In genomic region chr3:149547954-149548728, GRCh38 we compare ENCODE assay signal across 11 cellular contexts.
DNase-seq lines count a peak whose midpoint lies in the region; ATAC-seq and TF ChIP-seq lines count a peak whose summit lies in the region.
"Had no signal": no experiment of that assay in that cellular context is flagged by ENCODE, and none has a peak within 500 bp of the region (broad histone marks: within the 10 kb centered on the region; RNA-seq: fewer than 3 reads in every experiment).

No MANE protein-coding gene starts in this region.

- no peaks in the 10 kb centered on the region for H3K27me3 Mint-ChIP-seq in mesothelial cell of epicardium (ENCODE audit: low read depth)
- peaks cover 0 to 1% (median 0%) of the 10 kb centered on the region in 3 donors for H3K27me3 Mint-ChIP-seq in immature natural killer cell (ENCODE audit: low read depth in 3 of 3)

- no peaks in the 10 kb centered on the region for H3K9me3 Mint-ChIP-seq in mesothelial cell of epicardium
- no peaks in the 10 kb centered on the region for H3K9me3 Mint-ChIP-seq in immature natural killer cell

- peaks cover 39% of the 10 kb centered on the region for H3K4me1 Mint-ChIP-seq in mesothelial cell of epicardium
- no peaks in the 10 kb centered on the region for H3K4me1 Mint-ChIP-seq in immature natural killer cell

- in situ Hi-C loops in GM13977 (cut with MboI; ENCODE audit: low pct_unique_long_range_greater_than_20kb, low sequenced_read_pairs, unreplicated experiment) = no loop called here

- TF ChIP-seq CTCF in mesothelial cell of epicardium (IDR thresholded peaks at IDR 0.05; ENCODE audit: unreplicated experiment) (no peak), GM13977 (IDR thresholded peaks at IDR 0.05; ENCODE audit: extremely low read depth, insufficient read depth, missing control alignments) (no peak)

- ATAC-seq in HG02885 (IDR thresholded peaks at IDR 0.05; ENCODE audit: poor library complexity, unreplicated experiment) = no peak

- peaks cover 33% of the 10 kb centered on the region for H3K4me1 ChIP-seq in ACC112 (ENCODE audit: control insufficient read depth, insufficient read depth, low read length, unreplicated experiment)
- H3K4me1 ChIP-seq: BE2C had no signal

- H3K27ac ChIP-seq in ACC112 (ENCODE audit: low read depth, low read length) = peak overlapping the region; percentile 95
- H3K27ac ChIP-seq in epithelial cell of prostate = peak overlapping the region; percentile 35

- peak overlapping the region; percentile 60 for H3K4me3 ChIP-seq in ACC112 (ENCODE audit: low read depth, low read length)

- DNase-seq in NCI-H446 treated with DMSO at 0.1 percent for 48 hours (lab: John Stamatoyannopoulos, UW) = peak; percentile 72
- DNase-seq in epithelial cell of prostate (ENCODE audit: low read depth, low spot score) = no peak
- DNase-seq in mesothelial cell of epicardium (ENCODE audit: low spot score in 2 of 2, unreplicated experiment in 2 of 2) = no peak
- no peak for DNase-seq in GM13977 (ENCODE audit: low spot score)
- DNase-seq in immature natural killer cell = no peak
- no peak for DNase-seq in ecto neural progenitor cell (ENCODE audit: low spot score)
- DNase-seq: BE2C; effector memory CD4-positive, alpha-beta T cell; KG1 had no signal

- no peaks in the 10 kb centered on the region for H3K36me3 Mint-ChIP-seq in mesothelial cell of epicardium
- H3K36me3 Mint-ChIP-seq in immature natural killer cell = no peaks in the 10 kb centered on the region

- peak overlapping the region; percentile 4 for H2AFZ ChIP-seq in ACC112 (ENCODE audit: low read length, unreplicated experiment)

- H3K36me3 ChIP-seq in ACC112 (ENCODE audit: insufficient read depth, low read length) = 0 out of 2 replicates have a peak, but pooled peaks cover 17% of the 10 kb centered on the region
- H3K36me3 ChIP-seq: BE2C had no signal

- H3K27ac Mint-ChIP-seq in mesothelial cell of epicardium (peak overlapping the region; percentile 87), immature natural killer cell (no peak overlapping the region)

- no peaks in the 10 kb centered on the region for H3K27me3 ChIP-seq in ACC112 (ENCODE audit: insufficient read depth, low read length)
- H3K27me3 ChIP-seq: BE2C had no signal

- H3K79me2 ChIP-seq in ACC112 (ENCODE audit: control insufficient read depth, insufficient read depth, low read length, unreplicated experiment) = peaks cover 40% of the 10 kb centered on the region

- H3K4me3 Mint-ChIP-seq in mesothelial cell of epicardium = no peak overlapping the region
- no peak overlapping the region for H3K4me3 Mint-ChIP-seq in immature natural killer cell
